ENCODE assay signal across 8 cellular contexts in the genomic region with DNA sequence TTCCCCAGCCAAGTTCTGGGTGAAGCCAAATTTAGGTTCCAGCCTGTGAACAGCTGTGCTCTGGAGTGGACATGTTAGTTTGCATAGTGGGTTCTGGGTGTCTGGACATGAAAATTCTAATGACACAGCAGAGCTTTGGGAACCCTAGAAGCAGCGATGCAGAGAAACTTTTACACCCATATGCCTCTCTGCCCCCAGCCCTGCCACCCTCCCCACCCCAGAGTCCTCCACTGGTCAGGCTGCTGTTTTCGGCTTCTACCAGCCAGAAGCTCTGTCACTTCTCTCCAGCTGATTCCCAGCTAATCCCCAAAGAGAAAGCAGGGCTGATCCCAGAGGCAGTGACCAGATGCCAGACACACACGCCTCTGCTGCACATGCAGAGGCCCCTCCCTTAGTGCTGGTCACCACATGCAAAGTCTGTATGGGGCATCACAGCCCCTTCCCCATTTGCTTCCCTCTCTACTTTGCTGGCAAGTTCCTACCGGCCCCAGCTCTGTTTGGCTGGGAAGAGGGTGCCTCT. TPM values are rescaled to one million over a fixed set of nuclear protein-coding genes. Genes with fewer than 3 reads are reported as not detected.
A peak's percentile ranks its signal among the peaks of the same experiment; 100 is the strongest.
DNase-seq lines count a peak whose midpoint lies in the region; ATAC-seq lines count a peak whose summit lies in the region.

No MANE protein-coding gene starts in this region.

- no peaks in the 10 kb centered on the region for H3K79me2 ChIP-seq in Karpas-422 (ENCODE audit: low read length)

- no peaks in the 10 kb centered on the region for H3K9me3 Mint-ChIP-seq in CD8-positive, alpha-beta memory T cell
- H3K9me3 Mint-ChIP-seq in effector memory CD8-positive, alpha-beta T cell = no peaks in the 10 kb centered on the region

- H3K27ac Mint-ChIP-seq in CD8-positive, alpha-beta memory T cell = peak overlapping the region; percentile 97 to 99 (median 98)
- H3K27ac Mint-ChIP-seq in effector memory CD8-positive, alpha-beta T cell = peak overlapping the region; percentile 97 to 98

- peaks cover 96% of the 10 kb centered on the region for H3K4me1 ChIP-seq in CD8-positive, alpha-beta memory T cell (ENCODE audit: insufficient read depth, low read length)
- H3K4me1 ChIP-seq in Karpas-422 (ENCODE audit: low read length) (peaks cover 56% of the 10 kb centered on the region), skeletal muscle tissue (ENCODE audit: control insufficient read depth in 3 of 3, insufficient read depth in 3 of 3, low read length in 3 of 3) (peaks cover 28 to 34% (median 33%) of the 10 kb centered on the region in 3 donors)

- ATAC-seq in GM21390 (IDR thresholded peaks at IDR 0.05; ENCODE audit: unreplicated experiment) = peak; percentile 44
- ATAC-seq in effector memory CD8-positive, alpha-beta T cell (replicated peaks) = no peak

- H2AFZ ChIP-seq in Karpas-422 (ENCODE audit: low read length) = no peak overlapping the region

- H3K9me2 ChIP-seq in Karpas-422 (replicated peaks; ENCODE audit: insufficient read depth, low read length) = no peaks in the 10 kb centered on the region

- H3K4me2 ChIP-seq in Karpas-422 (ENCODE audit: low read depth, low read length, poor library complexity, severe bottlenecking) = peak overlapping the region; percentile 72

- peaks cover 0 to 2% of the 10 kb centered on the region in 2 donors for H3K27me3 Mint-ChIP-seq in CD8-positive, alpha-beta memory T cell
- no peaks in the 10 kb centered on the region for H3K27me3 Mint-ChIP-seq in effector memory CD8-positive, alpha-beta T cell

- peaks cover 75 to 96% (median 81%) of the 10 kb centered on the region in 3 donors for H3K4me1 Mint-ChIP-seq in CD8-positive, alpha-beta memory T cell
- H3K4me1 Mint-ChIP-seq in effector memory CD8-positive, alpha-beta T cell (ENCODE audit: low read depth in 2 of 2) = peaks cover 41 to 75% of the 10 kb centered on the region in 2 donors

- intact Hi-C loops in posterior cingulate gyrus (cut with DNase I) = no loop called here

- H3K27ac ChIP-seq in CD8-positive, alpha-beta memory T cell (ENCODE audit: low read depth, low read length) = peak overlapping the region; percentile 77
- H3K27ac ChIP-seq in Karpas-422 (ENCODE audit: low read length) = peak overlapping the region; percentile 97
- H3K27ac ChIP-seq in skeletal muscle tissue (ENCODE audit: low read depth, low read length) = peak overlapping the region; percentile 74

- CTCF ChIA-PET in CD8-positive, alpha-beta memory T cell (lab: Charles Lee) = interaction anchor here (0.7 to 12.3 kb wide), 11 partner anchors 9 to 105 kb away, joined by 3 to 152 read pairs (median 6); partner anchors contain the start of genes C10orf105 and VSIR

- H3K9ac ChIP-seq in Karpas-422 (ENCODE audit: low read length) = peak overlapping the region; percentile 69
- H3K9ac ChIP-seq in skeletal muscle tissue (ENCODE audit: low read depth in 1 of 3, low read length in 3 of 3) = peak overlapping the region in 2 of 3 donors; percentile 40 to 54

- H3K9me3 ChIP-seq in CD8-positive, alpha-beta memory T cell (ENCODE audit: low read length) = no peaks in the 10 kb centered on the region
- H3K9me3 ChIP-seq in Karpas-422 (ENCODE audit: low read length) (no peaks in the 10 kb centered on the region), skeletal muscle tissue (ENCODE audit: control insufficient read depth in 3 of 3, low read length in 3 of 3) (no peaks in the 10 kb centered on the region)

- no peaks in the 10 kb centered on the region for H4K20me1 ChIP-seq in Karpas-422 (ENCODE audit: insufficient read depth, low read depth, low read length)

- no peaks in the 10 kb centered on the region for H3K36me3 Mint-ChIP-seq in CD8-positive, alpha-beta memory T cell
- peaks cover 8% of the 10 kb centered on the region for H3K36me3 Mint-ChIP-seq in effector memory CD8-positive, alpha-beta T cell (ENCODE audit: insufficient read depth)

- peak overlapping the region; percentile 24 for H3K4me3 ChIP-seq in CD8-positive, alpha-beta memory T cell (ENCODE audit: low read length)
- peak overlapping the region; percentile 57 for H3K4me3 ChIP-seq in Karpas-422 (ENCODE audit: low read length)
- H3K4me3 ChIP-seq in skeletal muscle tissue (ENCODE audit: low read length in 3 of 3) = peak overlapping the region in 2 of 3 donors; percentile 22 to 48

- POLR2A ChIA-PET in CD8-positive, alpha-beta memory T cell (lab: Charles Lee) = interaction anchor here (0.6 to 4.3 kb wide), 10 partner anchors 9 to 44 kb away, joined by 3 to 42 read pairs (median 11); partner anchors contain the start of genes C10orf105 and VSIR

- H3K36me3 ChIP-seq in CD8-positive, alpha-beta memory T cell (ENCODE audit: insufficient read depth, low read length) = no peaks in the 10 kb centered on the region
- H3K36me3 ChIP-seq in Karpas-422 (ENCODE audit: insufficient read depth, low read length) = no peaks in the 10 kb centered on the region
- no peaks in the 10 kb centered on the region for H3K36me3 ChIP-seq in skeletal muscle tissue (ENCODE audit: control insufficient read depth in 3 of 3, insufficient read depth in 3 of 3, low read length in 3 of 3)

- H3K27me3 ChIP-seq in CD8-positive, alpha-beta memory T cell (ENCODE audit: insufficient read depth, low read length, poor library complexity, severe bottlenecking) = no peaks in the 10 kb centered on the region
- H3K27me3 ChIP-seq in Karpas-422 (ENCODE audit: low read length) (no peaks in the 10 kb centered on the region), skeletal muscle tissue (ENCODE audit: control insufficient read depth in 3 of 3, insufficient read depth in 3 of 3, low read length in 3 of 3) (no peaks in the 10 kb centered on the region)

- no peak for DNase-seq in CD8-positive, alpha-beta memory T cell
- DNase-seq in Karpas-422 = peak; percentile 91
- DNase-seq in effector memory CD8-positive, alpha-beta T cell = no peak
- DNase-seq in posterior cingulate gyrus = no peak
- no peak for DNase-seq in activated effector memory CD4-positive, alpha-beta T cell treated with Interleukin-2 at 50 U/mL for 16 hours
- no peak for DNase-seq in NCI-H2227 (lab: John Stamatoyannopoulos, UW; ENCODE audit: unreplicated experiment)

- H3K4me3 Mint-ChIP-seq in CD8-positive, alpha-beta memory T cell = peak overlapping the region in 4 of 7 donors; percentile 37 to 83 (median 80)
- peak overlapping the region; percentile 66 to 77 for H3K4me3 Mint-ChIP-seq in effector memory CD8-positive, alpha-beta T cell

RNA-seq across cellular contexts. Expression of gene C10orf105, which starts 8.7 kb away (rescaled TPM):
- total RNA-seq in CD8-positive, alpha-beta memory T cell = under 1 TPM; 0.04 to 0.11 TPM
- 0.23 TPM for polyA plus RNA-seq in CD8-positive, alpha-beta memory T cell
- not detected in 2 replicates for total RNA-seq in Karpas-422 (2014; rRNA removed; shearing (Covaris generic); ENCODE audit: low replicate concordance)
- total RNA-seq in skeletal muscle tissue = not detected

RNA-seq across cellular contexts. Expression of gene VSIR, which starts 45.0 kb away (rescaled TPM):
- 10 to 100 TPM; 59.6 to 61.4 TPM for total RNA-seq in CD8-positive, alpha-beta memory T cell
- 349 TPM for polyA plus RNA-seq in CD8-positive, alpha-beta memory T cell
- 0.07 and 1.8 TPM in 2 replicates for total RNA-seq in Karpas-422 (2014; rRNA removed; shearing (Covaris generic); ENCODE audit: low replicate concordance)
- 13.6 TPM for total RNA-seq in skeletal muscle tissue
